8 cellular contexts compared by ENCODE assay signal in the genomic region with DNA sequence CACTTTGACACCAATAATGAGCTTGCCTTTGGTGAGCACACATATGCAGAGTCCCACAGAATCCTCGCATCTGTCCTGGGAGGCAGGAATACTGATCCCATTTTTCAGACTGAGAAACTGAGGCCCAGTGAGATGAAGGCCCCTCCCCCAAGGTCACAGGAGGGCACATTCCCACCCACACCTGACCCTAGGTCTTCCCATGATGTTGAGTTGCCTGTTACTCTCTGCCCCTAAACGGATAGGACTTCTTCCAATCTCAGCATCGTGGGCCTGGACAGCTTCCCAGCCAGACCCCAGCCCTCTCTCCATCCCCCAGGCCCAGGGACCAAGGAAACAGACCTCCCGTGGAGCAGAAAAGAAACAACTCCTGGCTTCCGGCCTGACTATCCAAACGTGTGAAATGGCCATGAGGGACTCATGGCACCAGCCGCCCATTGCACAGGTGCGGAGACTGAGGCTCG. TPM values are rescaled to one million over a fixed set of nuclear protein-coding genes. Genes with fewer than 3 reads are reported as not detected.
DNase-seq lines count a peak whose midpoint lies in the region; FAIRE-seq and TF ChIP-seq lines count a peak whose summit lies in the region.

No MANE protein-coding gene starts in this region.

- H2BK12ac ChIP-seq in trophoblast cell (ENCODE audit: low read length) = peak overlapping the region; percentile 24

- H3K9me2 ChIP-seq in OCI-LY1 (ENCODE audit: low read depth, low read length) = no peaks in the 10 kb centered on the region

- H3K4ac ChIP-seq in trophoblast cell (ENCODE audit: low read depth, low read length) = peak overlapping the region; percentile 81

- H4K8ac ChIP-seq in trophoblast cell (ENCODE audit: low read depth, low read length) = peak overlapping the region; percentile 34

- peak overlapping the region; percentile 78 for H3K14ac ChIP-seq in trophoblast cell (ENCODE audit: low read length)

- H3F3A ChIP-seq in OCI-LY1 (ENCODE audit: insufficient read depth, low read length) = no peaks in the 10 kb centered on the region

- H3K27ac ChIP-seq in OCI-LY1 (ENCODE audit: low read depth, low read length, poor library complexity, severe bottlenecking) (peak overlapping the region; percentile 51), endothelial cell of umbilical vein (ENCODE audit: insufficient read depth, low read depth, low read length) (no peak overlapping the region), trophoblast cell (ENCODE audit: low read depth, low read length) (peak overlapping the region; percentile 76)

- DNase-seq in GM12865 (ENCODE audit: low read depth) (no peak), endothelial cell of umbilical vein (ENCODE audit: low read depth, low spot score) (no peak), trophoblast cell (peak in 1 of 2 donors; percentile 14), 8988T (no peak), COLO829 (ENCODE audit: low spot score) (no peak), putamen (ENCODE audit: low spot score) (no peak), GM12891 (ENCODE audit: insufficient read length, low spot score) (no peak)

- H2AFZ ChIP-seq in OCI-LY1 (ENCODE audit: low read length) (no peak overlapping the region), endothelial cell of umbilical vein (ENCODE audit: low read depth, low read length) (no peak overlapping the region), trophoblast cell (ENCODE audit: insufficient read depth, low read length, poor library complexity) (no peak overlapping the region)

- no peak for TF ChIP-seq CTCF in GM12865 (IDR thresholded peaks at IDR 0.05; ENCODE audit: insufficient read depth, low read depth, low read length, missing control alignments)
- no peak for TF ChIP-seq CTCF in OCI-LY1 (IDR thresholded peaks at IDR 0.05; ENCODE audit: low read length)
- TF ChIP-seq CTCF in endothelial cell of umbilical vein (IDR thresholded peaks at IDR 0.05; ENCODE audit: extremely low read depth in 1 of 2, insufficient read depth in 1 of 2, low read depth in 1 of 2, low read length in 2 of 2) = no peak

- H3K79me2 ChIP-seq in OCI-LY1 (ENCODE audit: insufficient read depth, low read length) (peaks cover 12% of the 10 kb centered on the region; the same call in 1 of the 2 replicates), endothelial cell of umbilical vein (ENCODE audit: control insufficient read depth, insufficient read depth, low read length) (peaks cover 27% of the 10 kb centered on the region), trophoblast cell (ENCODE audit: control insufficient read depth, insufficient read depth, low read length, poor library complexity) (peaks cover 11% of the 10 kb centered on the region)

- no peaks in the 10 kb centered on the region for H3K9me1 ChIP-seq in endothelial cell of umbilical vein (replicated peaks; ENCODE audit: control insufficient read depth, extremely low read depth, insufficient read depth, low read length)

- H3K79me1 ChIP-seq in trophoblast cell (ENCODE audit: low read length) = peaks cover 24% of the 10 kb centered on the region

- CTCF ChIA-PET in endothelial cell of umbilical vein (lab: Charles Lee) = interaction anchor here (1.1 to 1.4 kb wide), 4 partner anchors 20 to 164 kb away, joined by 3 to 8 read pairs (median 4); no protein-coding TSS in a partner anchor

- WGBS in trophoblast cell (ENCODE audit: extremely low coverage, insufficient coverage, insufficient read length) = no CpG with 5 or more reads among the region's 9 CpGs

- H4K20me1 ChIP-seq in OCI-LY1 (ENCODE audit: insufficient read depth, low read length) (no peaks in the 10 kb centered on the region), endothelial cell of umbilical vein (replicated peaks; ENCODE audit: control insufficient read depth, extremely low read depth, insufficient read depth, low read length) (no peaks in the 10 kb centered on the region)

- H4K91ac ChIP-seq in trophoblast cell (ENCODE audit: low read depth, low read length) = peak overlapping the region; percentile 60

- POLR2A ChIA-PET in endothelial cell of umbilical vein (lab: Charles Lee) = no interaction called here

- H3K4me2 ChIP-seq in OCI-LY1 (ENCODE audit: low read length) (peak overlapping the region; percentile 90), endothelial cell of umbilical vein (ENCODE audit: insufficient read depth, low read length) (peak overlapping the region; percentile 36), trophoblast cell (ENCODE audit: low read length) (peak overlapping the region; percentile 92)

- no TSS peak for BruUV-seq in endothelial cell of umbilical vein (replicated peaks; lab: Mats Ljungman, UMichigan)

- H2BK5ac ChIP-seq in trophoblast cell (ENCODE audit: low read depth, low read length, poor library complexity) = peak overlapping the region; percentile 60

- H3K27me3 ChIP-seq in OCI-LY1 (ENCODE audit: insufficient read depth, low read length) (no peaks in the 10 kb centered on the region), endothelial cell of umbilical vein (ENCODE audit: control insufficient read depth in 2 of 2, insufficient read depth in 2 of 2, low read length in 2 of 2) (no peaks in the 10 kb centered on the region), trophoblast cell (ENCODE audit: insufficient read depth, low read length) (no peaks in the 10 kb centered on the region)

- intact Hi-C loops in endothelial cell of umbilical vein (cut with micrococcal nuclease) = loop anchor here (5.0 to 10.0 kb wide), 2 partner anchors 80 to 292 kb away; partner anchors contain the start of genes DOLK and NUP188

- no peak overlapping the region for H3K23ac ChIP-seq in trophoblast cell (ENCODE audit: low read length)

- peak overlapping the region; percentile 94 for H2AK5ac ChIP-seq in trophoblast cell (ENCODE audit: low read length)

- TF ChIP-seq POLR2A in endothelial cell of umbilical vein (IDR thresholded peaks at IDR 0.05; ENCODE audit: low read depth, low read length) = no peak
- no peak for TF ChIP-seq POLR2A in GM12891 (IDR thresholded peaks at IDR 0.05; ENCODE audit: low read depth, low read length)

- peak overlapping the region; percentile 74 for H3K18ac ChIP-seq in trophoblast cell (ENCODE audit: low read length)

- H2BK120ac ChIP-seq in trophoblast cell (ENCODE audit: insufficient read depth, low read length, poor library complexity) = peak overlapping the region; percentile 56

- H3K36me3 ChIP-seq in OCI-LY1 (ENCODE audit: insufficient read depth, low read length) = no peaks in the 10 kb centered on the region
- H3K36me3 ChIP-seq in endothelial cell of umbilical vein (ENCODE audit: control insufficient read depth in 2 of 2, extremely low read depth in 1 of 2, insufficient read depth in 2 of 2, low read length in 2 of 2) = no peaks in the 10 kb centered on the region
- no peaks in the 10 kb centered on the region for H3K36me3 ChIP-seq in trophoblast cell (ENCODE audit: control insufficient read depth in 1 of 2, insufficient read depth in 2 of 2, low read length in 2 of 2)

- peak overlapping the region; percentile 3 for H4K12ac ChIP-seq in trophoblast cell (ENCODE audit: low read depth, low read length)

- H3K9ac ChIP-seq in OCI-LY1 (ENCODE audit: low read length) (peak overlapping the region; percentile 95), endothelial cell of umbilical vein (replicated peaks; ENCODE audit: extremely low read depth, insufficient read depth, low read length) (peak overlapping the region; percentile 32), trophoblast cell (ENCODE audit: low read length) (no peak overlapping the region)

- H3K9me3 ChIP-seq in OCI-LY1 (ENCODE audit: low read length) = no peaks in the 10 kb centered on the region
- no peaks in the 10 kb centered on the region for H3K9me3 ChIP-seq in endothelial cell of umbilical vein (replicated peaks; ENCODE audit: control insufficient read depth, insufficient read depth, low read length)
- no peaks in the 10 kb centered on the region for H3K9me3 ChIP-seq in trophoblast cell (ENCODE audit: insufficient read depth, low read depth, low read length)

- dilution Hi-C loops in endothelial cell of umbilical vein (cut with MboI; ENCODE audit: extremely low pct_ligation_motif_present, low sequenced_read_pairs) = no loop called here

- FAIRE-seq in endothelial cell of umbilical vein (lab: Jason Lieb, UNC) (no peak), GM12891 (lab: Jason Lieb, UNC) (no peak)

- H3K4me1 ChIP-seq in OCI-LY1 (ENCODE audit: insufficient read depth, low read length, severe bottlenecking) (peaks cover 49% of the 10 kb centered on the region), endothelial cell of umbilical vein (ENCODE audit: control insufficient read depth, extremely low read depth, insufficient read depth, low read length) (peaks cover 7% of the 10 kb centered on the region), trophoblast cell (ENCODE audit: control insufficient read depth in 1 of 2, insufficient read depth in 2 of 2, low read length in 2 of 2) (peaks cover 32 to 36% of the 10 kb centered on the region in 2 experiments)

- H3K4me3 ChIP-seq in GM12865 (ENCODE audit: low read depth, low read length) (peak overlapping the region; percentile 92), OCI-LY1 (ENCODE audit: low read depth, low read length, poor library complexity, severe bottlenecking) (peak overlapping the region; percentile 91), endothelial cell of umbilical vein (replicated peaks in 1 of 3; ENCODE audit: insufficient read depth in 1 of 3, low read depth in 1 of 3, low read length in 3 of 3) (peak overlapping the region; percentile 47 to 74 (median 54)), trophoblast cell (ENCODE audit: low read depth, low read length) (peak overlapping the region; percentile 80)

RNA-seq across cellular contexts. Expression of gene SH3GLB2, which starts 0.9 kb away (rescaled TPM):
- 55.8 and 58.8 TPM in 2 replicates for total RNA-seq in endothelial cell of umbilical vein
- polyA plus RNA-seq in endothelial cell of umbilical vein = 77.5 and 91.9 TPM in 2 replicates
- 39.7 and 56.0 TPM in 2 replicates for polyA plus RNA-seq in endothelial cell of umbilical vein (2011; cell fraction: cytosol; rRNA removed)
- 277 and 325 TPM in 2 replicates for polyA plus RNA-seq in endothelial cell of umbilical vein (2011; cell fraction: nucleus; rRNA removed)
- 39.9 and 52.4 TPM in 2 replicates for polyA plus RNA-seq in endothelial cell of umbilical vein (2012)
- 26.6 and 38.9 TPM in 2 replicates for polyA minus RNA-seq in endothelial cell of umbilical vein
- 84.7 TPM for polyA minus RNA-seq in endothelial cell of umbilical vein (2011; cell fraction: cytosol; rRNA and poly(A)+ RNA removed)
- 27.8 and 31.7 TPM in 2 replicates for polyA minus RNA-seq in endothelial cell of umbilical vein (2011; cell fraction: nucleus; rRNA and poly(A)+ RNA removed)
- polyA plus RNA-seq in trophoblast cell (2013) = 60.0 and 65.8 TPM in 2 replicates
- 20.6 TPM for polyA plus RNA-seq in GM12891 (2012; ENCODE audit: low read depth, missing spikeins)

RNA-seq across cellular contexts. Expression of gene MIGA2, which starts 9.2 kb away (rescaled TPM):
- total RNA-seq in endothelial cell of umbilical vein = 28.0 and 29.5 TPM in 2 replicates
- polyA plus RNA-seq in endothelial cell of umbilical vein = 27.7 and 28.0 TPM in 2 replicates
- polyA plus RNA-seq in endothelial cell of umbilical vein (2011; cell fraction: cytosol; rRNA removed) = 13.1 and 15.9 TPM in 2 replicates
- 125 and 138 TPM in 2 replicates for polyA plus RNA-seq in endothelial cell of umbilical vein (2011; cell fraction: nucleus; rRNA removed)
- polyA plus RNA-seq in endothelial cell of umbilical vein (2012) = 15.3 and 16.1 TPM in 2 replicates
- 12.8 and 20.8 TPM in 2 replicates for polyA minus RNA-seq in endothelial cell of umbilical vein
- 11.4 TPM for polyA minus RNA-seq in endothelial cell of umbilical vein (2011; cell fraction: cytosol; rRNA and poly(A)+ RNA removed)
- 18.4 and 31.4 TPM in 2 replicates for polyA minus RNA-seq in endothelial cell of umbilical vein (2011; cell fraction: nucleus; rRNA and poly(A)+ RNA removed)
- polyA plus RNA-seq in trophoblast cell (2013) = 11.5 and 11.6 TPM in 2 replicates
- 11.9 TPM for polyA plus RNA-seq in GM12891 (2012; ENCODE audit: low read depth, missing spikeins)

RNA-seq across cellular contexts. Expression of gene DOLPP1, which starts 53.7 kb away (rescaled TPM):
- 17.7 and 26.6 TPM in 2 replicates for total RNA-seq in endothelial cell of umbilical vein
- 28.3 and 32.4 TPM in 2 replicates for polyA plus RNA-seq in endothelial cell of umbilical vein
- polyA plus RNA-seq in endothelial cell of umbilical vein (2011; cell fraction: cytosol; rRNA removed) = 25.7 and 26.5 TPM in 2 replicates
- polyA plus RNA-seq in endothelial cell of umbilical vein (2011; cell fraction: nucleus; rRNA removed) = 17.0 and 17.1 TPM in 2 replicates
- 9.2 and 11.8 TPM in 2 replicates for polyA plus RNA-seq in endothelial cell of umbilical vein (2012)
- polyA minus RNA-seq in endothelial cell of umbilical vein = 17.7 and 20.7 TPM in 2 replicates
- 14.8 TPM for polyA minus RNA-seq in endothelial cell of umbilical vein (2011; cell fraction: cytosol; rRNA and poly(A)+ RNA removed)
- 4.9 and 7.0 TPM in 2 replicates for polyA minus RNA-seq in endothelial cell of umbilical vein (2011; cell fraction: nucleus; rRNA and poly(A)+ RNA removed)
- polyA plus RNA-seq in trophoblast cell (2013) = 25.6 and 29.1 TPM in 2 replicates
- 6.5 TPM for polyA plus RNA-seq in GM12891 (2012; ENCODE audit: low read depth, missing spikeins)

Comparison
In these comparisons a context has a peak if more than half of its experiments do, and no peak if none do; other contexts are left out.
1. H3K4me2 ChIP-seq: peak in every context shown above with its lines; median percentile 92 in trophoblast cell; 90 in OCI-LY1; 36 in endothelial cell of umbilical vein.